ENCODE assay signal across 1 cellular context in genomic region chr1:154964359-154964758, GRCh38.
TF ChIP-seq lines count a peak whose summit lies in the region.

No MANE protein-coding gene starts in this region.

TF ChIP-seq in HepG2, 621 proteins besides CTCF, POLR2A, EP300 and RAD21 (continues in another document):
- TF ChIP-seq GMEB1 (CRISPR knock-in tag; IDR thresholded peaks at IDR 0.05; ENCODE audit: borderline replicate concordance) (no peak), ZNF224 (CRISPR knock-in tag; IDR thresholded peaks at IDR 0.05) (no peak), SETDB1 (CRISPR knock-in tag; IDR thresholded peaks at IDR 0.05; ENCODE audit: borderline replicate concordance) (no peak), ZBTB20 (CRISPR knock-in tag; IDR thresholded peaks at IDR 0.05; ENCODE audit: borderline replicate concordance, low read depth) (no peak), ZMYM3 (CRISPR knock-in tag; IDR thresholded peaks at IDR 0.05) (peak; percentile 45; the same call in 1 of the 2 replicates), ZBTB33 (CRISPR knock-in tag; IDR thresholded peaks at IDR 0.05) (peak; percentile 34; the same call in 1 of the 2 replicates), KMT2B (CRISPR knock-in tag; IDR thresholded peaks at IDR 0.05) (no peak), HNRNPL (IDR thresholded peaks at IDR 0.05; ENCODE audit: low read depth, low read length) (no peak), ZNF547 (CRISPR knock-in tag; IDR thresholded peaks at IDR 0.05) (no peak), SP2 (CRISPR knock-in tag; IDR thresholded peaks at IDR 0.05) (no peak), FOSL1 (CRISPR knock-in tag; IDR thresholded peaks at IDR 0.05; ENCODE audit: borderline replicate concordance) (no peak), CAMTA2 (CRISPR knock-in tag; IDR thresholded peaks at IDR 0.05; ENCODE audit: borderline replicate concordance) (no peak), SOX6 (IDR thresholded peaks at IDR 0.05) (no peak), SOX6 (CRISPR knock-in tag; IDR thresholded peaks at IDR 0.05) (peak; percentile 56; the same call in 1 of the 2 replicates), ZNF468 (CRISPR knock-in tag; IDR thresholded peaks at IDR 0.05) (no peak), CEBPG (CRISPR knock-in tag; IDR thresholded peaks at IDR 0.05) (peak; percentile 67), ZFY (CRISPR knock-in tag; IDR thresholded peaks at IDR 0.05) (peak; percentile 30; the same call in 1 of the 2 replicates), RCOR2 (CRISPR knock-in tag; IDR thresholded peaks at IDR 0.05) (no peak), SPEN (CRISPR knock-in tag; IDR thresholded peaks at IDR 0.05; ENCODE audit: low read depth) (no peak), EEA1 (CRISPR knock-in tag; IDR thresholded peaks at IDR 0.05; ENCODE audit: borderline replicate concordance) (no peak), ZNF407 (CRISPR knock-in tag; IDR thresholded peaks at IDR 0.05; ENCODE audit: not compliant biosample characterization) (no peak), ZNF234 (CRISPR knock-in tag; conservative IDR thresholded peaks at IDR 0.05) (no peak), THRA (CRISPR knock-in tag; IDR thresholded peaks at IDR 0.05; ENCODE audit: borderline replicate concordance) (0 out of 2 replicates have a peak, but pooled peaks have one; percentile 18), BCL3 (CRISPR knock-in tag; IDR thresholded peaks at IDR 0.05) (no peak), SMC3 (IDR thresholded peaks at IDR 0.05; ENCODE audit: low read length) (no peak), TFE3 (CRISPR knock-in tag; IDR thresholded peaks at IDR 0.05) (no peak), ZNF770 (CRISPR knock-in tag; IDR thresholded peaks at IDR 0.05) (peak; percentile 97), SYNCRIP (IDR thresholded peaks at IDR 0.05; ENCODE audit: insufficient read depth, low read depth, low read length) (no peak), ZNF784 (CRISPR knock-in tag; IDR thresholded peaks at IDR 0.05; ENCODE audit: borderline replicate concordance) (no peak), ZNF552 (CRISPR knock-in tag; IDR thresholded peaks at IDR 0.05; ENCODE audit: borderline replicate concordance) (no peak), KDM1A (CRISPR knock-in tag; IDR thresholded peaks at IDR 0.05) (peak; percentile 19; the same call in 1 of the 2 replicates), HOMEZ (CRISPR knock-in tag; IDR thresholded peaks at IDR 0.05; ENCODE audit: low read depth) (no peak), ZNF556 (CRISPR knock-in tag; IDR thresholded peaks at IDR 0.05; ENCODE audit: borderline replicate concordance) (no peak), CSRNP2 (CRISPR knock-in tag; conservative IDR thresholded peaks at IDR 0.05; ENCODE audit: low read depth) (no peak)
